ENCODE assay signal across 10 cellular contexts in genomic region chr15:38378162-38378560, GRCh38.
DNase-seq lines count a peak whose midpoint lies in the region; ATAC-seq and TF ChIP-seq lines count a peak whose summit lies in the region.
"Had no signal": no experiment of that assay in that cellular context is flagged by ENCODE, and none has a peak within 500 bp of the region (broad histone marks: within the 10 kb centered on the region; RNA-seq: fewer than 3 reads in every experiment).

No MANE protein-coding gene starts in this region.

- no peak overlapping the region for H3K27ac Mint-ChIP-seq in activated CD8-positive, alpha-beta memory T cell treated with anti-CD3 and anti-CD28 coated beads, Interleukin-2, amount 10 ng/mL, durations not matched to agents 7 days and 5 days

- H3K4me3 Mint-ChIP-seq in activated CD8-positive, alpha-beta memory T cell treated with anti-CD3 and anti-CD28 coated beads, Interleukin-2, amount 10 ng/mL, durations not matched to agents 7 days and 5 days = no peak overlapping the region

- no peak for TF ChIP-seq CTCF in coronary artery (IDR thresholded peaks at IDR 0.05)
- TF ChIP-seq CTCF in retinal pigment epithelial cell (conservative IDR thresholded peaks at IDR 0.05; ENCODE audit: low read depth, low read length) = no peak

- peaks cover 58% of the 10 kb centered on the region for H3K27me3 Mint-ChIP-seq in activated CD8-positive, alpha-beta memory T cell treated with anti-CD3 and anti-CD28 coated beads, Interleukin-2, amount 10 ng/mL, durations not matched to agents 7 days and 5 days

- H3K4me3 ChIP-seq in coronary artery (peak overlapping the region; percentile 39), retinal pigment epithelial cell (ENCODE audit: low read length) (no peak overlapping the region)

- DNase-seq in CD1c-positive myeloid dendritic cell (ENCODE audit: extremely low spot score) = peak; percentile 47
- no peak for DNase-seq in coronary artery (ENCODE audit: low spot score)
- DNase-seq in inferior parietal cortex (ENCODE audit: extremely low spot score) = peak; percentile 32
- peak; percentile 28 for DNase-seq in retinal pigment epithelial cell (ENCODE audit: low read depth)
- DNase-seq in activated CD8-positive, alpha-beta memory T cell treated with anti-CD3 and anti-CD28 coated beads, Interleukin-2, amount 10 ng/mL, durations not matched to agents 7 days and 5 days = no peak
- DNase-seq in stimulated activated CD4-positive, alpha-beta T cell treated with anti-CD3 and anti-CD28 coated beads, Interleukin-4, amount 100 ng/mL, for 4 hours = no peak
- no peak for DNase-seq in activated effector memory CD4-positive, alpha-beta T cell treated with anti-CD3 and anti-CD28 coated beads, Interleukin-2, amount 50 U/mL, for 16 hours
- DNase-seq in germinal center (ENCODE audit: low spot score) = no peak
- DNase-seq: islet precursor cell, NCI-H1930 had no signal

- peak overlapping the region in 1 of 2 donors; percentile 52 for H3K27ac ChIP-seq in coronary artery

- H3K9me3 Mint-ChIP-seq in activated CD8-positive, alpha-beta memory T cell treated with anti-CD3 and anti-CD28 coated beads, Interleukin-2, amount 10 ng/mL, durations not matched to agents 7 days and 5 days (ENCODE audit: low read depth) = no peaks in the 10 kb centered on the region

- H3K4me1 Mint-ChIP-seq in activated CD8-positive, alpha-beta memory T cell treated with anti-CD3 and anti-CD28 coated beads, Interleukin-2, amount 10 ng/mL, durations not matched to agents 7 days and 5 days = no peaks in the 10 kb centered on the region

- CTCF ChIA-PET in activated CD8-positive, alpha-beta memory T cell treated with anti-CD3 and anti-CD28 coated beads, Interleukin-2, amount 10 ng/mL, durations not matched to agents 7 days and 5 days (lab: Charles Lee) = no interaction called here

- ATAC-seq in activated CD8-positive, alpha-beta memory T cell treated with anti-CD3 and anti-CD28 coated beads, Interleukin-2, amount 10 ng/mL, durations not matched to agents 7 days and 5 days = no peak

- no peaks in the 10 kb centered on the region for H3K36me3 Mint-ChIP-seq in activated CD8-positive, alpha-beta memory T cell treated with anti-CD3 and anti-CD28 coated beads, Interleukin-2, amount 10 ng/mL, durations not matched to agents 7 days and 5 days

Comparison
In these comparisons a context has a peak if more than half of its experiments do, and no peak if none do; other contexts are left out.
1. DNase-seq: peak in CD1c-positive myeloid dendritic cell (single experiment), inferior parietal cortex (single experiment) and retinal pigment epithelial cell (single experiment); none in coronary artery (single experiment), activated CD8-positive, alpha-beta memory T cell treated with anti-CD3 and anti-CD28 coated beads, Interleukin-2, amount 10 ng/mL, durations not matched to agents 7 days and 5 days (single experiment), stimulated activated CD4-positive, alpha-beta T cell treated with anti-CD3 and anti-CD28 coated beads, Interleukin-4, amount 100 ng/mL, for 4 hours (0 of 2), activated effector memory CD4-positive, alpha-beta T cell treated with anti-CD3 and anti-CD28 coated beads, Interleukin-2, amount 50 U/mL, for 16 hours (single experiment) and germinal center (single experiment).